30 cellular contexts compared by ENCODE assay signal in genomic region chr7:88867158-88867557, GRCh38.
A peak's percentile ranks its signal among the peaks of the same experiment; 100 is the strongest.
DNase-seq lines count a peak whose midpoint lies in the region; ATAC-seq, FAIRE-seq and TF ChIP-seq lines count a peak whose summit lies in the region.
"Had no signal": no experiment of that assay in that cellular context is flagged by ENCODE, and none has a peak within 500 bp of the region (broad histone marks: within the 10 kb centered on the region; RNA-seq: fewer than 3 reads in every experiment).

No MANE protein-coding gene starts in this region.

- no peak for FAIRE-seq in HepG2 (lab: Jason Lieb, UNC)
- FAIRE-seq: A204.1, A549, D721Med had no signal

- TF ChIP-seq RAD21 in HepG2 (CRISPR knock-in tag; IDR thresholded peaks at IDR 0.05), result no peak

- H3K4me3 ChIP-seq in right lobe of liver (no peak overlapping the region), HepG2 (replicated peaks in 1 of 3; ENCODE audit: insufficient read depth in 1 of 3, low read depth in 2 of 3, low read length in 3 of 3) (no peak overlapping the region)
- H3K4me3 ChIP-seq: A549; BLaER1; BLaER1 treated with 17β-estradiol and CSF1 and Interleukin-3, amounts not matched to agents 10 nM and 100 nM had no signal

- POLR2A ChIA-PET in HepG2 (lab: Yijun Ruan, JAX), result no interaction called here

- WGBS in right lobe of liver (ENCODE audit: insufficient coverage, low coverage, low lambda C conversion rate, missing lambda C conversion rate), result 46% methylated on average over 2 of the region's 2 CpGs
- WGBS in HepG2 (ENCODE audit: low lambda C conversion rate), result 0% methylated on average over 2 of the region's 2 CpGs

- BruUV-seq in HepG2 (replicated peaks; lab: Mats Ljungman, UMichigan), result no TSS peak

- H3K9ac ChIP-seq in HepG2 (ENCODE audit: insufficient read depth, low read depth, low read length), result no peak overlapping the region
- H3K9ac ChIP-seq: BLaER1; BLaER1 treated with 17β-estradiol and CSF1 and Interleukin-3, amounts not matched to agents 10 nM and 100 nM had no signal

- no peak overlapping the region for H3K4me2 ChIP-seq in HepG2 (ENCODE audit: low read depth, low read length)
- H3K4me2 ChIP-seq: A549; BLaER1; BLaER1 treated with 17β-estradiol and CSF1 and Interleukin-3, amounts not matched to agents 10 nM and 100 nM had no signal

- H2AFZ ChIP-seq in HepG2 (ENCODE audit: low read length), result no peak overlapping the region

- H3K27me3 ChIP-seq in right lobe of liver (no peaks in the 10 kb centered on the region), HepG2 (ENCODE audit: control insufficient read depth in 1 of 2, insufficient read depth in 2 of 2, low read length in 2 of 2) (no peaks in the 10 kb centered on the region)
- H3K27me3 ChIP-seq: BE2C; BLaER1; BLaER1 treated with 17β-estradiol and CSF1 and Interleukin-3, amounts not matched to agents 10 nM and 100 nM had no signal

- CTCF ChIA-PET in HepG2 (lab: Yijun Ruan, JAX; ENCODE audit: low intra/inter-chr PET ratio, low total read pairs), result no interaction called here

- H3K27ac ChIP-seq in right lobe of liver (no peak overlapping the region), HepG2 (ENCODE audit: extremely low read length, insufficient read depth, low read length) (no peak overlapping the region)
- H3K27ac ChIP-seq: 22Rv1; A549; BLaER1; BLaER1 treated with 17β-estradiol and CSF1 and Interleukin-3, amounts not matched to agents 10 nM and 100 nM; C4-2B had no signal

- in situ Hi-C loops in HepG2 (cut with HindIII; ENCODE audit: extremely low pct_ligation_motif_present, low pct_unique_long_range_greater_than_20kb), result no loop called here

- DNase-seq in right lobe of liver (no peak), HepG2 (ENCODE audit: low spot score) (no peak), left lobe of liver (ENCODE audit: low spot score) (no peak)
- DNase-seq: 8988T; ACHN; AML-193; BE2C; C1 segment of cervical spinal cord; Caco-2; Calu3; CD4-positive, alpha-beta memory T cell; CD4-positive, alpha-beta T cell; CD4-positive, CD25-positive, alpha-beta regulatory T cell; CD8-positive, alpha-beta memory T cell; CD8-positive, alpha-beta T cell; COR-L47; DMS 273 treated with DMSO at 0.1 percent for 48 hours; DMS153; DMS79; DMS79 treated with DMSO at 0.1 percent for 48 hours; DND-41; EL had no signal

- H3K9me3 ChIP-seq in right lobe of liver, result no peaks in the 10 kb centered on the region
- no peaks in the 10 kb centered on the region; the same call in 1 of the 2 replicates for H3K9me3 ChIP-seq in HepG2 (ENCODE audit: low read length)
- H3K9me3 ChIP-seq: A549, BE2C, Caco-2 had no signal

- TF ChIP-seq EP300 in HepG2 (IDR thresholded peaks at IDR 0.05; ENCODE audit: low read depth in 2 of 2, low read length in 2 of 2) (no peak), HepG2 (CRISPR knock-in tag; IDR thresholded peaks at IDR 0.05; ENCODE audit: borderline replicate concordance) (no peak)

- no peaks in the 10 kb centered on the region for H4K20me1 ChIP-seq in HepG2 (ENCODE audit: insufficient read depth, low read length)
- H4K20me1 ChIP-seq: BLaER1; BLaER1 treated with 17β-estradiol and CSF1 and Interleukin-3, amounts not matched to agents 10 nM and 100 nM had no signal

- H3K4me1 ChIP-seq in right lobe of liver (peaks cover 0 to 5% (median 0%) of the 10 kb centered on the region in 4 donors), HepG2 (ENCODE audit: insufficient read depth, low read length) (no peaks in the 10 kb centered on the region)
- H3K4me1 ChIP-seq: A549, BE2C, BLaER1, Caco-2 had no signal

- no peak for TF ChIP-seq CTCF in right lobe of liver (IDR thresholded peaks at IDR 0.05)
- TF ChIP-seq CTCF in HepG2 (CRISPR knock-in tag; IDR thresholded peaks at IDR 0.05), result no peak

- no peaks in the 10 kb centered on the region for H3K79me2 ChIP-seq in HepG2 (ENCODE audit: insufficient read depth, low read length)

- TF ChIP-seq POLR2A in right lobe of liver (IDR thresholded peaks at IDR 0.05) (no peak), HepG2 (IDR thresholded peaks at IDR 0.05; ENCODE audit: insufficient read depth in 1 of 2, low read depth in 2 of 2, low read length in 2 of 2) (no peak)

- H3K36me3 ChIP-seq in right lobe of liver (no peaks in the 10 kb centered on the region), HepG2 (replicated peaks in 1 of 2; ENCODE audit: control insufficient read depth in 1 of 2, insufficient read depth in 2 of 2, low read length in 2 of 2) (no peaks in the 10 kb centered on the region)
- H3K36me3 ChIP-seq: BE2C; BLaER1; BLaER1 treated with 17β-estradiol and CSF1 and Interleukin-3, amounts not matched to agents 10 nM and 100 nM had no signal

- ATAC-seq in right lobe of liver, result peak in 3 of 4 donors; percentile 32 to 60 (median 56)
- no peak for ATAC-seq in HepG2
- peak; percentile 28 for ATAC-seq in left lobe of liver
- no peak for ATAC-seq in GM19351 (IDR thresholded peaks at IDR 0.05; ENCODE audit: unreplicated experiment)
- ATAC-seq: A549; CD8-positive, alpha-beta T cell had no signal

- intact Hi-C loops in right lobe of liver (cut with DNase I) (no loop called here), HepG2 (cut with micrococcal nuclease; ENCODE audit: unreplicated experiment) (no loop called here)

TF ChIP-seq in HepG2, 621 proteins besides CTCF, POLR2A, EP300 and RAD21:
- TF ChIP-seq ZNF770 (CRISPR knock-in tag; IDR thresholded peaks at IDR 0.05) (no peak), ZC3H13 (CRISPR knock-in tag; IDR thresholded peaks at IDR 0.05) (no peak), MBD4 (IDR thresholded peaks at IDR 0.05; ENCODE audit: borderline replicate concordance, low read length) (no peak), MAFF (IDR thresholded peaks at IDR 0.05; ENCODE audit: low read depth, low read length) (no peak), ZNF598 (CRISPR knock-in tag; IDR thresholded peaks at IDR 0.05; ENCODE audit: borderline replicate concordance) (no peak), DR1 (CRISPR knock-in tag; IDR thresholded peaks at IDR 0.05) (no peak)

Comparison
In these comparisons a context has a peak if more than half of its experiments do, and no peak if none do; other contexts are left out.
1. ATAC-seq: peak in right lobe of liver (3 of 4) and left lobe of liver (single experiment); none in HepG2 (single experiment) and GM19351 (single experiment).